33 cellular contexts compared by ENCODE assay signal in genomic region chr1:22386774-22387173, GRCh38.
DNase-seq lines count a peak whose midpoint lies in the region; ATAC-seq, FAIRE-seq and TF ChIP-seq lines count a peak whose summit lies in the region.
"Had no signal": no experiment of that assay in that cellular context is flagged by ENCODE, and none has a peak within 500 bp of the region (broad histone marks: within the 10 kb centered on the region; RNA-seq: fewer than 3 reads in every experiment).

No MANE protein-coding gene starts in this region.

- H3K27ac ChIP-seq in GM23248 (no peak overlapping the region), HEK293 (ENCODE audit: extremely low read depth, low read depth, low read length) (no peak overlapping the region), K562 (ENCODE audit: extremely low read depth, low read depth, low read length) (no peak overlapping the region)
- H3K27ac ChIP-seq: 22Rv1; A549; BLaER1; BLaER1 treated with 17β-estradiol and CSF1 and Interleukin-3, amounts not matched to agents 10 nM and 100 nM; C4-2B had no signal

- peaks cover 22% of the 10 kb centered on the region for H3F3A ChIP-seq in GM23248 (ENCODE audit: insufficient read depth)

- POLR2A ChIA-PET in HEK293 (lab: Yijun Ruan, JAX) (no interaction called here), K562 (lab: Yijun Ruan, JAX) (interaction anchor here (0.9 kb wide), 1 partner anchor 275 kb away, joined by 3 read pairs; no protein-coding TSS in a partner anchor)

- DNase-seq in GM23248, result peak; percentile 30
- no peak for DNase-seq in K562 (ENCODE audit: extremely low read depth in 1 of 4, low spot score in 3 of 4)
- no peak for DNase-seq in NOMO-1 treated with dmso at 0.1 percent for 144 hours (lab: John Stamatoyannopoulos, UW; ENCODE audit: unreplicated experiment)
- no peak for DNase-seq in HuH-7 (ENCODE audit: low spot score)
- DNase-seq in anterior cingulate cortex (lab: John Stamatoyannopoulos, UW), result no peak
- DNase-seq: 8988T; ACHN; AML-193; BE2C; C1 segment of cervical spinal cord; Caco-2; Calu3; CD4-positive, alpha-beta memory T cell; CD4-positive, alpha-beta T cell; CD4-positive, CD25-positive, alpha-beta regulatory T cell; CD8-positive, alpha-beta memory T cell; CD8-positive, alpha-beta T cell; COR-L47; DMS 273 treated with DMSO at 0.1 percent for 48 hours; DMS153; DMS53; DMS79; DMS79 treated with DMSO at 0.1 percent for 48 hours; DND-41; EL had no signal

- in situ Hi-C loops in GM23248 (cut with MboI) (no loop called here), K562 (cut with MboI) (no loop called here)

- 81 to 95% methylated on average over 3 of the region's 3 CpGs for WGBS in GM23248 (ENCODE audit: low coverage in 1 of 2, low lambda C conversion rate in 2 of 2, missing lambda C conversion rate in 2 of 2), 2 experiments
- WGBS in K562 (ENCODE audit: insufficient coverage, low coverage, missing lambda C conversion rate), result 0% methylated on average over 3 of the region's 3 CpGs

- TF ChIP-seq EP300 in K562 (IDR thresholded peaks at IDR 0.05; ENCODE audit: low read length), result no peak

- no peak for TF ChIP-seq RAD21 in K562 (CRISPR knock-in tag; conservative IDR thresholded peaks at IDR 0.05 in 1 of 2, IDR thresholded peaks at IDR 0.05 in 1 of 2)

- TF ChIP-seq POLR2A in K562 (conservative IDR thresholded peaks at IDR 0.05), result no peak

- H3K4me3 ChIP-seq in GM23248, result no peak overlapping the region
- no peak overlapping the region for H3K4me3 ChIP-seq in HEK293 (ENCODE audit: low read depth, low read length)
- H3K4me3 ChIP-seq in K562, result no peak overlapping the region
- H3K4me3 ChIP-seq: A549; BLaER1; BLaER1 treated with 17β-estradiol and CSF1 and Interleukin-3, amounts not matched to agents 10 nM and 100 nM had no signal

- ATAC-seq in K562, result no peak
- ATAC-seq: A549; CD8-positive, alpha-beta T cell had no signal

- no peak for FAIRE-seq in K562 (lab: Jason Lieb, UNC)
- FAIRE-seq: A204.1, A549, D721Med had no signal

- H3K36me3 ChIP-seq in GM23248 (ENCODE audit: low read depth) (no peaks in the 10 kb centered on the region), HEK293 (ENCODE audit: control insufficient read depth in 2 of 2, insufficient read depth in 1 of 2, low read length in 2 of 2) (no peaks in the 10 kb centered on the region), K562 (ENCODE audit: control insufficient read depth, insufficient read depth, low read length) (no peaks in the 10 kb centered on the region)
- H3K36me3 ChIP-seq: BE2C; BLaER1; BLaER1 treated with 17β-estradiol and CSF1 and Interleukin-3, amounts not matched to agents 10 nM and 100 nM had no signal

- CTCF ChIA-PET in HEK293 (lab: Yijun Ruan, JAX), result interaction anchor here (1.0 to 1.2 kb wide), 3 partner anchors 10 to 69 kb away, joined by 3 to 7 read pairs (median 3); no protein-coding TSS in a partner anchor
- CTCF ChIA-PET in K562 (lab: Yijun Ruan, JAX; ENCODE audit: low intra/inter-chr PET ratio), result no interaction called here

- H3K9me3 ChIP-seq in GM23248 (ENCODE audit: low read depth) (no peaks in the 10 kb centered on the region), HEK293 (ENCODE audit: control insufficient read depth, insufficient read depth, low read depth, low read length) (no peaks in the 10 kb centered on the region), K562 (replicated peaks; ENCODE audit: control insufficient read depth, insufficient read depth, low read depth, low read length) (no peaks in the 10 kb centered on the region)
- H3K9me3 ChIP-seq: A549; BE2C; BLaER1; BLaER1 treated with 17β-estradiol and CSF1 and Interleukin-3, amounts not matched to agents 10 nM and 100 nM; Caco-2 had no signal

- H3K4me1 ChIP-seq in GM23248 (ENCODE audit: insufficient read depth), result peaks cover 22% of the 10 kb centered on the region
- no peaks in the 10 kb centered on the region for H3K4me1 ChIP-seq in HEK293 (ENCODE audit: control insufficient read depth, insufficient read depth, low read length)
- no peaks in the 10 kb centered on the region for H3K4me1 ChIP-seq in K562 (replicated peaks in 1 of 2; ENCODE audit: control insufficient read depth in 2 of 2, insufficient read depth in 2 of 2, low read length in 2 of 2)
- H3K4me1 ChIP-seq: A549, BE2C, BLaER1 had no signal

- no TSS peak for BruUV-seq in K562 (replicated peaks; lab: Mats Ljungman, UMichigan)

- no peaks in the 10 kb centered on the region for H3K9me1 ChIP-seq in K562 (ENCODE audit: control insufficient read depth, insufficient read depth, low read length)

- no peak for TF ChIP-seq CTCF in HEK293 (tag by site-specific recombination; IDR thresholded peaks at IDR 0.05)
- no peak for TF ChIP-seq CTCF in K562 (IDR thresholded peaks at IDR 0.05 in 2 of 3, conservative IDR thresholded peaks at IDR 0.05 in 1 of 3; ENCODE audit: insufficient read depth in 2 of 3, low read depth in 1 of 3, low read length in 3 of 3)

- H3K27me3 ChIP-seq in GM23248 (replicated peaks; ENCODE audit: insufficient read depth) (no peaks in the 10 kb centered on the region), K562 (ENCODE audit: control insufficient read depth in 2 of 2, insufficient read depth in 2 of 2, low read length in 2 of 2) (peaks cover 66 to 74% of the 10 kb centered on the region in 2 experiments)
- H3K27me3 ChIP-seq: BE2C; BLaER1; BLaER1 treated with 17β-estradiol and CSF1 and Interleukin-3, amounts not matched to agents 10 nM and 100 nM had no signal

- H3K9ac ChIP-seq in GM23248, result no peak overlapping the region
- no peak overlapping the region for H3K9ac ChIP-seq in K562 (ENCODE audit: insufficient read depth in 1 of 2, low read depth in 2 of 2, low read length in 2 of 2)
- H3K9ac ChIP-seq: BLaER1; BLaER1 treated with 17β-estradiol and CSF1 and Interleukin-3, amounts not matched to agents 10 nM and 100 nM had no signal

- no peak overlapping the region for H2AFZ ChIP-seq in GM23248
- H2AFZ ChIP-seq in K562 (ENCODE audit: low read depth, low read length), result no peak overlapping the region

- no peak overlapping the region for H3K4me2 ChIP-seq in GM23248 (ENCODE audit: unreplicated experiment)
- no peak overlapping the region for H3K4me2 ChIP-seq in K562 (ENCODE audit: insufficient read depth, low read length)
- H3K4me2 ChIP-seq: A549; BLaER1; BLaER1 treated with 17β-estradiol and CSF1 and Interleukin-3, amounts not matched to agents 10 nM and 100 nM had no signal

- H3K9me2 ChIP-seq in GM23248 (ENCODE audit: insufficient read depth), result no peaks in the 10 kb centered on the region

- intact Hi-C loops in K562 (cut with micrococcal nuclease), result no loop called here

- H3K79me2 ChIP-seq in GM23248 (ENCODE audit: insufficient read depth) (no peaks in the 10 kb centered on the region), K562 (ENCODE audit: control insufficient read depth, insufficient read depth, low read length) (no peaks in the 10 kb centered on the region)

- H4K20me1 ChIP-seq in GM23248 (ENCODE audit: insufficient read depth) (no peaks in the 10 kb centered on the region), K562 (replicated peaks; ENCODE audit: control insufficient read depth, insufficient read depth, low read length) (peaks cover 20% of the 10 kb centered on the region)
- H4K20me1 ChIP-seq: BLaER1 had no signal

TF ChIP-seq in HEK293, 187 proteins besides CTCF, POLR2A, EP300 and RAD21:
- TF ChIP-seq ZNF174 (tag by site-specific recombination; IDR thresholded peaks at IDR 0.05), result no peak
- 0 out of 2 replicates have a peak, but pooled peaks have one; percentile 10 for TF ChIP-seq ZNF580 (tag by site-specific recombination; IDR thresholded peaks at IDR 0.05)
- peak; percentile 70; the same call in 1 of the 2 replicates for TF ChIP-seq ZNF146 (tag by site-specific recombination; IDR thresholded peaks at IDR 0.05)
- TF ChIP-seq YY2 (tag by site-specific recombination; IDR thresholded peaks at IDR 0.05), result no peak

TF ChIP-seq in K562, 482 proteins besides CTCF, POLR2A, EP300 and RAD21 (continues in another document):
- TF ChIP-seq ZNF146 (CRISPR knock-in tag; IDR thresholded peaks at IDR 0.05; ENCODE audit: unreplicated experiment) (peak; percentile 69), ETS1 (conservative IDR thresholded peaks at IDR 0.05; ENCODE audit: control insufficient read depth, low read depth, low read length) (no peak), BRF1 (IDR thresholded peaks at IDR 0.05; ENCODE audit: borderline replicate concordance, extremely low read depth, insufficient read length) (no peak), ZBTB49 (CRISPR knock-in tag; IDR thresholded peaks at IDR 0.05; ENCODE audit: borderline replicate concordance) (no peak), ETV5 (CRISPR knock-in tag; IDR thresholded peaks at IDR 0.05; ENCODE audit: low read depth) (no peak), HCFC1 (IDR thresholded peaks at IDR 0.05; ENCODE audit: low read depth, low read length) (no peak)
